Comparison of ENCODE assay signal across 33 cellular contexts in the genomic region with DNA sequence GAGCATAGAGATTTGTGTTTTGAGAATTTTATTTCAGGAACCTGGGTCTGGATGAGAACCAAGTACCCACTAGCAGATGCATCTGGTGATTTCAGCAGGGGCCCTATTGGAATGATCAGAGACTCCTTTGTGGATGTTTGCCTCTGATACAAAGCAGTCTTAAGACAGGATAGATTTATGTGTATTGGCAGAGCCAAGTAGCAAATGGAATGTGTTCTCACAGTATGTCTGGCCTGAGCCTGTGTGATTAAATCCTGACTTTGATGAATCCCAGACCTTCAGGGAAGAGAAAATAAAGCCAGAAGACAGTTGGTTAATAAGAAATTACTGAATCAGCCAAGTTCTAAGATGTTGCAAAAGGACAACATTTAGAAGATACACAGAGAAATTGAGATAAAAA.
DNase-seq lines count a peak whose midpoint lies in the region; ATAC-seq and TF ChIP-seq lines count a peak whose summit lies in the region.
"Had no signal": no experiment of that assay in that cellular context is flagged by ENCODE, and none has a peak within 500 bp of the region (broad histone marks: within the 10 kb centered on the region; RNA-seq: fewer than 3 reads in every experiment).

No MANE protein-coding gene starts in this region.

- CTCF ChIA-PET in CD4-positive, alpha-beta T cell (lab: Charles Lee): no interaction called here

- H4K5ac ChIP-seq in mesendoderm (ENCODE audit: low read length): no peak overlapping the region

- no peak overlapping the region for H3K23ac ChIP-seq in mesendoderm (ENCODE audit: low read length)

- no peak overlapping the region for H3K18ac ChIP-seq in mesendoderm (ENCODE audit: low read length)

- H3K9me3 Mint-ChIP-seq in CD4-positive, alpha-beta T cell: peaks cover 12% of the 10 kb centered on the region

- H3K27me3 ChIP-seq in liver (ENCODE audit: control insufficient read depth in 4 of 4, insufficient read depth in 4 of 4, low read length in 3 of 4) (no peaks in the 10 kb centered on the region), right lobe of liver (no peaks in the 10 kb centered on the region), cardiac muscle cell (no peaks in the 10 kb centered on the region), mesendoderm (ENCODE audit: insufficient read depth, low read length, poor library complexity) (no peaks in the 10 kb centered on the region)
- no peaks in the 10 kb centered on the region for H3K27me3 ChIP-seq in CD4-positive, alpha-beta T cell (ENCODE audit: control insufficient read depth, insufficient read depth, low read length)
- H3K27me3 ChIP-seq: gastrocnemius medialis, ovary, suprapubic skin had no signal

- H2BK5ac ChIP-seq in mesendoderm (ENCODE audit: low read length): no peak overlapping the region

- H3K36me3 ChIP-seq in liver (ENCODE audit: control insufficient read depth in 4 of 4, insufficient read depth in 3 of 4, low read depth in 1 of 4, low read length in 3 of 4): no peaks in the 10 kb centered on the region
- no peaks in the 10 kb centered on the region for H3K36me3 ChIP-seq in right lobe of liver
- H3K36me3 ChIP-seq in cardiac muscle cell: no peaks in the 10 kb centered on the region
- H3K36me3 ChIP-seq in mesendoderm (ENCODE audit: control insufficient read depth, insufficient read depth, low read length): no peaks in the 10 kb centered on the region
- H3K36me3 ChIP-seq: gastrocnemius medialis, ovary, suprapubic skin, WERI-Rb-1 had no signal

- H3K9ac ChIP-seq in liver (ENCODE audit: low read depth in 1 of 2, low read length in 2 of 2) (no peak overlapping the region), mesendoderm (ENCODE audit: low read length) (no peak overlapping the region)

- H3K4me1 ChIP-seq in liver (ENCODE audit: control insufficient read depth in 4 of 4, insufficient read depth in 4 of 4, low read length in 3 of 4): no peaks in the 10 kb centered on the region
- H3K4me1 ChIP-seq in right lobe of liver: no peaks in the 10 kb centered on the region
- peaks cover 3% of the 10 kb centered on the region for H3K4me1 ChIP-seq in cardiac muscle cell (ENCODE audit: low read depth)
- no peaks in the 10 kb centered on the region for H3K4me1 ChIP-seq in mesendoderm (ENCODE audit: control insufficient read depth, low read depth, low read length)
- H3K4me1 ChIP-seq: gastrocnemius medialis, suprapubic skin had no signal

- TF ChIP-seq CTCF in liver (IDR thresholded peaks at IDR 0.05; ENCODE audit: low read depth, low read length, missing input control) (no peak), right lobe of liver (IDR thresholded peaks at IDR 0.05) (no peak), cardiac muscle cell (IDR thresholded peaks at IDR 0.05; ENCODE audit: low read depth, low read length) (no peak)
- TF ChIP-seq CTCF in CD4-positive, alpha-beta T cell (IDR thresholded peaks at IDR 0.05): no peak

- no peaks in the 10 kb centered on the region for H3K27me3 Mint-ChIP-seq in CD4-positive, alpha-beta T cell
- H3K27me3 Mint-ChIP-seq: activated CD4-positive, alpha-beta T cell treated with anti-CD3 and anti-CD28 coated beads, Interleukin-2, amount 10 ng/mL, durations not matched to agents 7 days and 5 days; central memory CD8-positive, alpha-beta T cell; IgD-negative memory B cell had no signal

- no peak overlapping the region for H3K4me3 Mint-ChIP-seq in CD4-positive, alpha-beta T cell
- H3K4me3 Mint-ChIP-seq: activated CD4-positive, alpha-beta T cell treated with anti-CD3 and anti-CD28 coated beads, Interleukin-2, amount 10 ng/mL, durations not matched to agents 7 days and 5 days; CD14-positive monocyte; central memory CD8-positive, alpha-beta T cell; endodermal cell; IgD-negative memory B cell; nephron progenitor cell had no signal

- no peak overlapping the region for H4K8ac ChIP-seq in mesendoderm (ENCODE audit: low read depth, low read length)

- TF ChIP-seq POLR2A in right lobe of liver (IDR thresholded peaks at IDR 0.05): no peak

- H3K36me3 Mint-ChIP-seq in CD4-positive, alpha-beta T cell (ENCODE audit: low read depth): no peaks in the 10 kb centered on the region
- H3K36me3 Mint-ChIP-seq: CD14-positive monocyte had no signal

- H3K4me1 Mint-ChIP-seq in CD4-positive, alpha-beta T cell (ENCODE audit: low read depth): no peaks in the 10 kb centered on the region
- H3K4me1 Mint-ChIP-seq: activated CD4-positive, alpha-beta T cell treated with anti-CD3 and anti-CD28 coated beads, Interleukin-2, amount 10 ng/mL, durations not matched to agents 7 days and 5 days; CD14-positive monocyte; central memory CD8-positive, alpha-beta T cell; IgD-negative memory B cell had no signal

- no peaks in the 10 kb centered on the region for H3K9me3 ChIP-seq in liver (ENCODE audit: control insufficient read depth in 4 of 4, low read length in 3 of 4)
- H3K9me3 ChIP-seq in right lobe of liver: no peaks in the 10 kb centered on the region
- H3K9me3 ChIP-seq in cardiac muscle cell (ENCODE audit: low read depth): peaks cover 4% of the 10 kb centered on the region
- no peaks in the 10 kb centered on the region for H3K9me3 ChIP-seq in CD4-positive, alpha-beta T cell (ENCODE audit: control insufficient read depth, low read length)
- H3K9me3 ChIP-seq: gastrocnemius medialis, ovary, suprapubic skin had no signal

- no peaks in the 10 kb centered on the region for H3K79me1 ChIP-seq in mesendoderm (ENCODE audit: low read length)

- H2BK15ac ChIP-seq in mesendoderm (replicated peaks; ENCODE audit: low read depth): no peak overlapping the region

- H2BK120ac ChIP-seq in mesendoderm (ENCODE audit: low read depth, low read length): no peak overlapping the region

- H3K79me2 ChIP-seq in mesendoderm (ENCODE audit: control insufficient read depth, insufficient read depth, low read length): no peaks in the 10 kb centered on the region

- intact Hi-C loops in right lobe of liver (cut with DNase I): no loop called here
- intact Hi-C loops in CD4-positive, alpha-beta T cell (cut with DNase I, micrococcal nuclease): no loop called here

- H3K4me3 ChIP-seq in liver (ENCODE audit: low read depth in 1 of 3, low read length in 3 of 3) (no peak overlapping the region), right lobe of liver (no peak overlapping the region), cardiac muscle cell (no peak overlapping the region), mesendoderm (ENCODE audit: low read length) (no peak overlapping the region)
- H3K4me3 ChIP-seq: gastrocnemius medialis, ovary, suprapubic skin had no signal

- no peak overlapping the region for H2AK5ac ChIP-seq in mesendoderm (ENCODE audit: low read length)

- no peak overlapping the region for H3K4ac ChIP-seq in mesendoderm (ENCODE audit: low read depth, low read length)

- ATAC-seq in right lobe of liver (no peak), GM18519 (IDR thresholded peaks at IDR 0.05; ENCODE audit: low FRiP score, unreplicated experiment) (no peak)
- ATAC-seq in CD4-positive, alpha-beta T cell (ENCODE audit: poor library complexity): no peak
- ATAC-seq: gastrocnemius medialis, Panc1 had no signal

- no peak overlapping the region for H3K27ac Mint-ChIP-seq in CD4-positive, alpha-beta T cell
- H3K27ac Mint-ChIP-seq: activated CD4-positive, alpha-beta T cell treated with anti-CD3 and anti-CD28 coated beads, Interleukin-2, amount 10 ng/mL, durations not matched to agents 7 days and 5 days; CD14-positive monocyte; endodermal cell; IgD-negative memory B cell; nephron progenitor cell had no signal

- H3K56ac ChIP-seq in mesendoderm (ENCODE audit: low read length): no peak overlapping the region

- H3K4me2 ChIP-seq in mesendoderm (ENCODE audit: low read length): no peak overlapping the region

- H3K27ac ChIP-seq in liver (ENCODE audit: low read depth in 1 of 2, low read length in 2 of 2) (no peak overlapping the region), right lobe of liver (no peak overlapping the region), cardiac muscle cell (peak overlapping the region; percentile 19), mesendoderm (ENCODE audit: low read depth, low read length) (no peak overlapping the region)
- no peak overlapping the region for H3K27ac ChIP-seq in CD4-positive, alpha-beta T cell (ENCODE audit: low read depth, low read length)
- H3K27ac ChIP-seq: gastrocnemius medialis, ovary, suprapubic skin, WERI-Rb-1 had no signal

- POLR2A ChIA-PET in CD4-positive, alpha-beta T cell (lab: Charles Lee): no interaction called here

- no peak for DNase-seq in right lobe of liver
- peak in 1 of 2 donors; percentile 56 for DNase-seq in cardiac muscle cell (ENCODE audit: low read depth in 1 of 2, low spot score in 1 of 2)
- DNase-seq in mesendoderm: peak; percentile 85
- no peak for DNase-seq in CD4-positive, alpha-beta T cell
- no peak for DNase-seq in hippocampal formation (lab: John Stamatoyannopoulos, UW)
- no peak for DNase-seq in DMS53 treated with DMSO at 0.1 percent for 48 hours (lab: John Stamatoyannopoulos, UW; ENCODE audit: unreplicated experiment)
- DNase-seq: activated CD4-positive, alpha-beta T cell treated with anti-CD3 and anti-CD28 coated beads, Interleukin-2, amount 10 ng/mL, durations not matched to agents 7 days and 5 days; activated naive CD4-positive, alpha-beta T cell treated with Interleukin-2 at 50 U/mL for 16 hours; dermis blood vessel endothelial cell; DMS79; endodermal cell; gastrocnemius medialis; GF-D8; GOT3; hypothalamus; MV-4-11; NCI-H1436 treated with DMSO at 0.1 percent for 48 hours; NCI-H2081 treated with DMSO at 0.1 percent for 48 hours; NCI-H226; NCI-H748 treated with DMSO at 0.1 percent for 48 hours; nephron progenitor cell; ovary; SHP77 treated with DMSO at 0.1 percent for 48 hours; stimulated activated CD4-positive, alpha-beta T cell treated with anti-CD3 and anti-CD28 coated beads, Interleukin-1b, Interleukin-23, amount 100 ng/mL, for 48 hours; stimulated activated naive CD4-positive, alpha-beta T cell treated with Interleukin-2 at 50 U/mL for 16 hours; WERI-Rb-1 had no signal

- TF ChIP-seq RAD21 in liver (IDR thresholded peaks at IDR 0.05): peak in 1 of 2 donors; percentile 18
